Comparison of ENCODE assay signal across 2 cellular contexts in genomic region chr17:81337449-81337848, GRCh38.
TF ChIP-seq lines count a peak whose summit lies in the region.

No MANE protein-coding gene starts in this region.

TF ChIP-seq in A549, 52 proteins besides CTCF, POLR2A, EP300 and RAD21 (continued from another document):
- TF ChIP-seq PBX3 (IDR thresholded peaks at IDR 0.05): no peak
- no peak for TF ChIP-seq FOSL2 (IDR thresholded peaks at IDR 0.05)
- no peak for TF ChIP-seq FOSL2 (CRISPR knock-in tag; IDR thresholded peaks at IDR 0.05)

TF ChIP-seq in neural cell, 6 proteins besides CTCF, POLR2A, EP300 and RAD21 (continued from another document):
- TF ChIP-seq REST (IDR thresholded peaks at IDR 0.05; ENCODE audit: borderline replicate concordance): no peak
- TF ChIP-seq SMC3 (conservative IDR thresholded peaks at IDR 0.05; ENCODE audit: poor library complexity): no peak
- TF ChIP-seq TAF1 (IDR thresholded peaks at IDR 0.05; ENCODE audit: low read depth): no peak
- TF ChIP-seq POLR2AphosphoS5 (IDR thresholded peaks at IDR 0.05): peak; percentile 6
